Comparison of ENCODE assay signal across 11 cellular contexts in the genomic region with DNA sequence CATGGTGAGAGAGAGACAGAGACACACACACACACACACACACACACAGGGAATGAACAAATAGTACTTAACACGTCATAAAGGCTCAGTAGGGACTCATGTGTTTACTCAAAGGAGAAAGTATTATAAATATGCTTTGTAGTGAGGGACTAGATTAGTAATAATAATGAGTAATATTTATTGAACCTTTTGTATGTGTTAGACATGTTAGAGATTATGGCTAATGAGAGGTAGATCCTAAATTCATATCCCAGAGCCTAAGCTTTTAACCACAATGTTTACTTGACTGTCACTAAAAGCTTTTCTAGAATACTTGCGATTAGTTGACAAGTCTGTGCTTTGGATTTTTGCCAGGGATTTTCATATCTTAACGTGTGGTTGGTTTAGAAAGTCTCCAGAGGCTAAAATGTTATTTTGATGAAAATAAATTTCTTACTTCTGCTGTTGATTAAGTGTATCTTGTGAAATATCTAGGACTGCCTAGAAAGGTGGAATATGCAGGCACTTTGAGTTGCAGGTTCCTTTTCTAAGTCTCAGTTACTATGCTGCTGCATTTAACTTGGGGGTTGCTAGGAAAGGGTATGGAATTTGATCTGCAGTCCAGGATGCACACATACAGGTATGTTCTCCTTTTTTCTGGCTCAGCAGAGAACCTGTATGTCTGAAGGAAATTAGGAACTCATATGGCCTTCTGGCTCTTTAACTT.
DNase-seq lines count a peak whose midpoint lies in the region; ATAC-seq, FAIRE-seq and TF ChIP-seq lines count a peak whose summit lies in the region.
"Had no signal": no experiment of that assay in that cellular context is flagged by ENCODE, and none has a peak within 500 bp of the region (broad histone marks: within the 10 kb centered on the region; RNA-seq: fewer than 3 reads in every experiment).

No MANE protein-coding gene starts in this region.

- H3K9me3 Mint-ChIP-seq in activated T-cell treated with anti-CD3 and anti-CD28 coated beads, Interleukin-2, amount 50 U/mL, for 72 hours, result no peaks in the 10 kb centered on the region
- H3K9me3 Mint-ChIP-seq: immature natural killer cell had no signal

- CTCF ChIA-PET in RWPE1 (lab: Yijun Ruan, JAX), result no interaction called here

- H3K27ac Mint-ChIP-seq in activated T-cell treated with anti-CD3 and anti-CD28 coated beads, Interleukin-2, amount 50 U/mL, for 72 hours, result no peak overlapping the region

- H3K27me3 ChIP-seq in heart left ventricle (no peaks in the 10 kb centered on the region), right cardiac atrium (ENCODE audit: control insufficient read depth, insufficient read depth) (no peaks in the 10 kb centered on the region), foreskin keratinocyte (no peaks in the 10 kb centered on the region), ascending aorta (no peaks in the 10 kb centered on the region)

- no peak for TF ChIP-seq POLR2A in heart left ventricle (IDR thresholded peaks at IDR 0.05)

- ATAC-seq in heart left ventricle (peak in 3 of 4 donors; percentile 33 to 58 (median 56)), right cardiac atrium (no peak), foreskin keratinocyte (peak; percentile 41)
- no peak for ATAC-seq in activated T-cell treated with anti-CD3 and anti-CD28 coated beads, Interleukin-2, amount 50 U/mL, for 72 hours (replicated peaks in 1 of 2)

- H3K9ac ChIP-seq in kidney (ENCODE audit: low read length in 2 of 2), result no peak overlapping the region

- peaks cover 0 to 59% (median 30%) of the 10 kb centered on the region in 9 donors for H3K36me3 ChIP-seq in heart left ventricle
- H3K36me3 ChIP-seq in ascending aorta, result peaks cover 10% of the 10 kb centered on the region in 2 donors
- H3K36me3 ChIP-seq in kidney (ENCODE audit: control insufficient read depth in 1 of 2, insufficient read depth in 2 of 2, low read length in 2 of 2), result peaks cover 3 to 4% of the 10 kb centered on the region in 2 donors

- no peak overlapping the region for H3K4me3 ChIP-seq in heart left ventricle
- H3K4me3 ChIP-seq in right cardiac atrium (ENCODE audit: low read length), result no peak overlapping the region
- H3K4me3 ChIP-seq in ascending aorta, result no peak overlapping the region
- H3K4me3 ChIP-seq in kidney (ENCODE audit: low read length in 2 of 2), result no peak overlapping the region

- H3K4me3 Mint-ChIP-seq in activated T-cell treated with anti-CD3 and anti-CD28 coated beads, Interleukin-2, amount 50 U/mL, for 72 hours, result no peak overlapping the region
- H3K4me3 Mint-ChIP-seq: immature natural killer cell had no signal

- POLR2A ChIA-PET in RWPE1 (lab: Yijun Ruan, JAX; ENCODE audit: low non-redundant PET), result no interaction called here

- 24 to 30% (median 25%) methylated on average over 3 of the region's 3 CpGs for WGBS in heart left ventricle, 4 donors
- WGBS in right cardiac atrium, result 27% methylated on average over 3 of the region's 3 CpGs

- no peaks in the 10 kb centered on the region for H3K36me3 Mint-ChIP-seq in activated T-cell treated with anti-CD3 and anti-CD28 coated beads, Interleukin-2, amount 50 U/mL, for 72 hours (ENCODE audit: insufficient read depth in 2 of 2)

- FAIRE-seq in kidney (lab: Jason Lieb, UNC), result no peak

- TF ChIP-seq CTCF in heart left ventricle (IDR thresholded peaks at IDR 0.05) (no peak), RWPE1 (conservative IDR thresholded peaks at IDR 0.05; ENCODE audit: low read depth) (no peak), foreskin keratinocyte (conservative IDR thresholded peaks at IDR 0.05) (no peak), ascending aorta (IDR thresholded peaks at IDR 0.05) (no peak), kidney (IDR thresholded peaks at IDR 0.05; ENCODE audit: borderline replicate concordance, extremely low read depth, insufficient read depth) (no peak)

- H3K27me3 Mint-ChIP-seq in activated T-cell treated with anti-CD3 and anti-CD28 coated beads, Interleukin-2, amount 50 U/mL, for 72 hours (ENCODE audit: low read depth), result no peaks in the 10 kb centered on the region

- no peaks in the 10 kb centered on the region for H3K4me1 Mint-ChIP-seq in activated T-cell treated with anti-CD3 and anti-CD28 coated beads, Interleukin-2, amount 50 U/mL, for 72 hours (ENCODE audit: low read depth)

- intact Hi-C loops in heart left ventricle (cut with DNase I) (no loop called here), right cardiac atrium (cut with DNase I) (no loop called here), ascending aorta (cut with DNase I) (no loop called here), kidney (cut with DNase I) (no loop called here)

- DNase-seq in heart left ventricle (no peak), right cardiac atrium (no peak), RWPE1 (ENCODE audit: low spot score) (peak; percentile 4), foreskin keratinocyte (peak; percentile 21 to 26), DMS 273 treated with DMSO at 0.1 percent for 48 hours (lab: John Stamatoyannopoulos, UW) (no peak), ascending aorta (ENCODE audit: low spot score in 2 of 2) (no peak), kidney (no peak)
- no peak for DNase-seq in activated T-cell treated with anti-CD3 and anti-CD28 coated beads, Interleukin-2, amount 50 U/mL, for 72 hours
- DNase-seq: AML-193, immature natural killer cell, occipital lobe had no signal

- H3K27ac ChIP-seq in heart left ventricle, result no peak overlapping the region
- H3K27ac ChIP-seq in right cardiac atrium (ENCODE audit: low read length), result no peak overlapping the region
- H3K27ac ChIP-seq in RWPE1, result no peak overlapping the region
- no peak overlapping the region for H3K27ac ChIP-seq in foreskin keratinocyte
- H3K27ac ChIP-seq in ascending aorta, result no peak overlapping the region
- no peak overlapping the region for H3K27ac ChIP-seq in kidney (ENCODE audit: low read depth in 2 of 2, low read length in 2 of 2)

- H3K4me1 ChIP-seq in heart left ventricle, result peaks cover 0 to 35% (median 12%) of the 10 kb centered on the region in 12 donors
- peaks cover 4% of the 10 kb centered on the region for H3K4me1 ChIP-seq in right cardiac atrium (ENCODE audit: control insufficient read depth, insufficient read depth, low read length)
- no peaks in the 10 kb centered on the region for H3K4me1 ChIP-seq in foreskin keratinocyte
- H3K4me1 ChIP-seq in ascending aorta, result no peaks in the 10 kb centered on the region
- no peaks in the 10 kb centered on the region for H3K4me1 ChIP-seq in kidney (ENCODE audit: control insufficient read depth in 1 of 2, insufficient read depth in 1 of 2, low read depth in 1 of 2, low read length in 2 of 2)

- H3K9me3 ChIP-seq in heart left ventricle, result no peaks in the 10 kb centered on the region
- H3K9me3 ChIP-seq in right cardiac atrium (ENCODE audit: control insufficient read depth, low read length), result no peaks in the 10 kb centered on the region
- no peaks in the 10 kb centered on the region for H3K9me3 ChIP-seq in ascending aorta
- no peaks in the 10 kb centered on the region for H3K9me3 ChIP-seq in kidney (ENCODE audit: control insufficient read depth in 1 of 2, low read length in 2 of 2)

Comparison
In these comparisons a context has a peak if more than half of its experiments do, and no peak if none do; other contexts are left out.
1. ATAC-seq: peak in heart left ventricle (3 of 4) and foreskin keratinocyte (single experiment); none in right cardiac atrium (0 of 2) and activated T-cell treated with anti-CD3 and anti-CD28 coated beads, Interleukin-2, amount 50 U/mL, for 72 hours (0 of 2).
2. DNase-seq: peak in RWPE1 (single experiment) and foreskin keratinocyte (2 of 2); none in heart left ventricle (0 of 5), right cardiac atrium (0 of 3), DMS 273 treated with DMSO at 0.1 percent for 48 hours (single experiment), ascending aorta (0 of 2), activated T-cell treated with anti-CD3 and anti-CD28 coated beads, Interleukin-2, amount 50 U/mL, for 72 hours (0 of 2) and kidney (single experiment).